Comparison of ENCODE assay signal across 21 cellular contexts in genomic region chr16:26697826-26698225, GRCh38.
"Had no signal": no experiment of that assay in that cellular context is flagged by ENCODE, and none has a peak within 500 bp of the region (broad histone marks: within the 10 kb centered on the region; RNA-seq: fewer than 3 reads in every experiment).

No MANE protein-coding gene starts in this region.

- H3K9me3 ChIP-seq: esophagus squamous epithelium, pancreas, prostate gland, testis, transverse colon had no signal

- H3K4me1 ChIP-seq: esophagus squamous epithelium, pancreas, prostate gland, testis, transverse colon had no signal

- DNase-seq: activated CD4-positive, alpha-beta T cell treated with anti-CD3 and anti-CD28 coated beads for 4 hours; activated CD4-positive, alpha-beta T cell treated with anti-CD3 and anti-CD28 coated beads, Interleukin-2, amount 50 U/mL, for 4 hours; activated effector memory CD4-positive, alpha-beta T cell treated with Interleukin-2 at 50 U/mL for 16 hours; activated naive CD4-positive, alpha-beta T cell treated with Interleukin-2 at 50 U/mL for 16 hours; activated T-cell treated with anti-CD3 and anti-CD28 coated beads for 4 hours; anterior cingulate cortex; dermis blood vessel endothelial cell; effector CD4-positive, alpha-beta T cell; esophagus squamous epithelium; left ventricle myocardium superior; naive B cell; pancreas; retina; stimulated activated CD4-positive, alpha-beta T cell treated with anti-CD3 and anti-CD28 coated beads, Interleukin-12 subunit alpha, Interleukin-12 subunit beta, amount 100 ng/mL, for 4 hours; stimulated activated CD4-positive, alpha-beta T cell treated with anti-CD3 and anti-CD28 coated beads, Interleukin-4, amount 100 ng/mL, for 1 hour; stimulated activated naive CD8-positive, alpha-beta T cell treated with anti-CD3 and anti-CD28 coated beads, Interleukin-15, Interleukin-2, amounts not matched to agents 100 U/mL and 50 U/mL, for 24 hours; testis; transverse colon had no signal

- H3K4me3 ChIP-seq: esophagus squamous epithelium, pancreas, prostate gland, skin epidermis, testis, transverse colon had no signal

- H3K36me3 ChIP-seq: esophagus squamous epithelium, pancreas, prostate gland, transverse colon had no signal

- H3K27me3 ChIP-seq: esophagus squamous epithelium, pancreas, testis, transverse colon had no signal

- ATAC-seq: left ventricle myocardium superior; pancreas; sciatic nerve; stimulated activated naive CD8-positive, alpha-beta T cell treated with anti-CD3 and anti-CD28 coated beads, Interleukin-15, Interleukin-2, amounts not matched to agents 100 U/mL and 50 U/mL, for 24 hours had no signal
